In genomic region chr18:48725596-48725995, GRCh38 we compare ENCODE assay signal across 18 cellular contexts.
A peak's percentile ranks its signal among the peaks of the same experiment; 100 is the strongest.
DNase-seq lines count a peak whose midpoint lies in the region; ATAC-seq, FAIRE-seq and TF ChIP-seq lines count a peak whose summit lies in the region.
"Had no signal": no experiment of that assay in that cellular context is flagged by ENCODE, and none has a peak within 500 bp of the region (broad histone marks: within the 10 kb centered on the region; RNA-seq: fewer than 3 reads in every experiment).

No MANE protein-coding gene starts in this region.

- H3K4me1 Mint-ChIP-seq in neural crest cell: no peaks in the 10 kb centered on the region
- no peaks in the 10 kb centered on the region for H3K4me1 Mint-ChIP-seq in CD8-positive, alpha-beta memory T cell
- H3K4me1 Mint-ChIP-seq: B cell; CD4-positive, alpha-beta memory T cell had no signal

- H3K9ac ChIP-seq in GM23248 (no peak overlapping the region), kidney (ENCODE audit: low read length in 2 of 2) (no peak overlapping the region)

- in situ Hi-C loops in GM23248 (cut with MboI): loop anchor here (25.0 kb wide), 1 partner anchor 212 kb away; no protein-coding TSS in a partner anchor

- H4K20me1 ChIP-seq in GM23248 (ENCODE audit: insufficient read depth): no peaks in the 10 kb centered on the region

- TF ChIP-seq CTCF in kidney (IDR thresholded peaks at IDR 0.05; ENCODE audit: borderline replicate concordance, extremely low read depth, insufficient read depth): no peak
- no peak for TF ChIP-seq CTCF in neural crest cell (conservative IDR thresholded peaks at IDR 0.05)
- TF ChIP-seq CTCF in GM20000 (IDR thresholded peaks at IDR 0.05; ENCODE audit: extremely low read depth, missing control alignments): no peak

- no peak overlapping the region for H3K4me3 Mint-ChIP-seq in neural crest cell
- H3K4me3 Mint-ChIP-seq in CD8-positive, alpha-beta memory T cell: no peak overlapping the region
- H3K4me3 Mint-ChIP-seq: B cell; CD4-positive, alpha-beta memory T cell had no signal

- FAIRE-seq in kidney (lab: Jason Lieb, UNC): no peak
- FAIRE-seq: D721Med, G401.6, H54 had no signal

- ATAC-seq in GM19467 (IDR thresholded peaks at IDR 0.05; ENCODE audit: unreplicated experiment): no peak
- ATAC-seq: HCT116 had no signal

- no peaks in the 10 kb centered on the region for H3K9me2 ChIP-seq in GM23248 (ENCODE audit: insufficient read depth)

- H3K36me3 Mint-ChIP-seq in neural crest cell (ENCODE audit: low read depth): peaks cover 15% of the 10 kb centered on the region
- no peaks in the 10 kb centered on the region for H3K36me3 Mint-ChIP-seq in CD8-positive, alpha-beta memory T cell
- H3K36me3 Mint-ChIP-seq: CD4-positive, alpha-beta memory T cell had no signal

- H3K9me3 Mint-ChIP-seq in neural crest cell: peaks cover 9% of the 10 kb centered on the region
- no peaks in the 10 kb centered on the region for H3K9me3 Mint-ChIP-seq in CD8-positive, alpha-beta memory T cell

- H3K4me2 ChIP-seq in GM23248 (ENCODE audit: unreplicated experiment): no peak overlapping the region

- DNase-seq in GM23248 (no peak), caudate nucleus (lab: John Stamatoyannopoulos, UW) (peak in 16 of 61 donors; percentile 19 to 73 (median 40)), kidney (peak; percentile 7), neural crest cell (ENCODE audit: low read depth, low spot score) (no peak), HK-2 (ENCODE audit: unreplicated experiment) (no peak), GM20000 (ENCODE audit: low spot score) (no peak)
- DNase-seq in CD8-positive, alpha-beta memory T cell: no peak
- DNase-seq: CD4-positive, alpha-beta memory T cell; COR-L47; DMS153; DMS79 treated with DMSO at 0.1 percent for 48 hours; EL had no signal

- peak overlapping the region; percentile 95; the same call in 1 of the 2 replicates for H3K27ac ChIP-seq in GM23248
- H3K27ac ChIP-seq in caudate nucleus (ENCODE audit: low read depth, low read length): peak overlapping the region; percentile 11
- H3K27ac ChIP-seq in kidney (ENCODE audit: low read depth in 2 of 2, low read length in 2 of 2): no peak overlapping the region
- no peak overlapping the region for H3K27ac ChIP-seq in CD8-positive, alpha-beta memory T cell (ENCODE audit: low read depth, low read length)

- H3K9me3 ChIP-seq in GM23248 (ENCODE audit: low read depth) (no peaks in the 10 kb centered on the region), kidney (ENCODE audit: control insufficient read depth in 1 of 2, low read length in 2 of 2) (peaks cover 0 to 10% of the 10 kb centered on the region in 2 donors)
- H3K9me3 ChIP-seq in CD8-positive, alpha-beta memory T cell (ENCODE audit: low read length): no peaks in the 10 kb centered on the region

- peaks cover 20% of the 10 kb centered on the region for H3K79me2 ChIP-seq in GM23248 (ENCODE audit: insufficient read depth)

- intact Hi-C loops in kidney (cut with DNase I): no loop called here

- H3K27ac Mint-ChIP-seq in neural crest cell (ENCODE audit: unreplicated experiment): peak overlapping the region; percentile 58
- H3K27ac Mint-ChIP-seq in CD8-positive, alpha-beta memory T cell: no peak overlapping the region
- H3K27ac Mint-ChIP-seq: B cell; CD4-positive, alpha-beta memory T cell had no signal

- H3K36me3 ChIP-seq in GM23248 (ENCODE audit: low read depth): 0 out of 2 replicates have a peak, but pooled peaks cover 4% of the 10 kb centered on the region
- H3K36me3 ChIP-seq in kidney (ENCODE audit: control insufficient read depth in 1 of 2, insufficient read depth in 2 of 2, low read length in 2 of 2): no peaks in the 10 kb centered on the region
- H3K36me3 ChIP-seq in CD8-positive, alpha-beta memory T cell (ENCODE audit: insufficient read depth, low read length): no peaks in the 10 kb centered on the region

- POLR2A ChIA-PET in CD8-positive, alpha-beta memory T cell (lab: Charles Lee): no interaction called here

- H3K27me3 Mint-ChIP-seq in neural crest cell (ENCODE audit: low read depth): no peaks in the 10 kb centered on the region
- no peaks in the 10 kb centered on the region for H3K27me3 Mint-ChIP-seq in CD8-positive, alpha-beta memory T cell
- H3K27me3 Mint-ChIP-seq: B cell; CD4-positive, alpha-beta memory T cell had no signal

- H3K27me3 ChIP-seq in GM23248 (replicated peaks; ENCODE audit: insufficient read depth): no peaks in the 10 kb centered on the region
- no peaks in the 10 kb centered on the region for H3K27me3 ChIP-seq in CD8-positive, alpha-beta memory T cell (ENCODE audit: insufficient read depth, low read length, poor library complexity, severe bottlenecking)

- WGBS in GM23248 (ENCODE audit: low coverage in 1 of 2, low lambda C conversion rate in 2 of 2, missing lambda C conversion rate in 2 of 2), 2 experiments: 66 to 72% methylated on average over 3 of the region's 3 CpGs

- no peak overlapping the region for H2AFZ ChIP-seq in GM23248

- peaks cover 40% of the 10 kb centered on the region for H3F3A ChIP-seq in GM23248 (ENCODE audit: insufficient read depth)

- H3K4me1 ChIP-seq in GM23248 (ENCODE audit: insufficient read depth): peaks cover 35% of the 10 kb centered on the region
- no peaks in the 10 kb centered on the region for H3K4me1 ChIP-seq in kidney (ENCODE audit: control insufficient read depth in 1 of 2, insufficient read depth in 1 of 2, low read depth in 1 of 2, low read length in 2 of 2)
- H3K4me1 ChIP-seq in CD8-positive, alpha-beta memory T cell (ENCODE audit: insufficient read depth, low read length): no peaks in the 10 kb centered on the region

- H3K4me3 ChIP-seq in GM23248 (no peak overlapping the region), kidney (ENCODE audit: low read length in 2 of 2) (no peak overlapping the region)
- H3K4me3 ChIP-seq in CD8-positive, alpha-beta memory T cell (ENCODE audit: low read length): no peak overlapping the region

- CTCF ChIA-PET in CD8-positive, alpha-beta memory T cell (lab: Charles Lee): no interaction called here

Comparison
In these comparisons a context has a peak if more than half of its experiments do, and no peak if none do; other contexts are left out.
1. H3K27ac ChIP-seq: peak in GM23248 (single experiment) and caudate nucleus (single experiment); none in kidney (0 of 2) and CD8-positive, alpha-beta memory T cell (single experiment).